In genomic region chr18:58947136-58947732, GRCh38 we compare ENCODE assay signal across 16 cellular contexts.
DNase-seq lines count a peak whose midpoint lies in the region; ATAC-seq and TF ChIP-seq lines count a peak whose summit lies in the region.
"Had no signal": no experiment of that assay in that cellular context is flagged by ENCODE, and none has a peak within 500 bp of the region (broad histone marks: within the 10 kb centered on the region; RNA-seq: fewer than 3 reads in every experiment).

No MANE protein-coding gene starts in this region.

- H3K9me3 ChIP-seq in CD8-positive, alpha-beta T cell (ENCODE audit: low read length) = no peaks in the 10 kb centered on the region
- H3K9me3 ChIP-seq: esophagus muscularis mucosa had no signal

- no peak overlapping the region for H3K27ac ChIP-seq in CD8-positive, alpha-beta T cell (ENCODE audit: low read depth, low read length)
- H3K27ac ChIP-seq: 22Rv1, coronary artery, esophagus muscularis mucosa, PC-9 had no signal

- POLR2A ChIA-PET in CD8-positive, alpha-beta T cell (lab: Charles Lee) = no interaction called here

- CTCF ChIA-PET in CD8-positive, alpha-beta T cell (lab: Charles Lee) = no interaction called here

- peak; percentile 60 to 83 for ATAC-seq in activated CD4-positive, CD25-positive, alpha-beta regulatory T cell treated with anti-CD3 and anti-CD28 coated beads, Interleukin-2, amount 50 U/mL, for 24 hours
- peak; percentile 48 for ATAC-seq in HG02759 (IDR thresholded peaks at IDR 0.05; ENCODE audit: unreplicated experiment)
- peak; percentile 84 for ATAC-seq in activated T-helper 17 cell treated with anti-CD3 and anti-CD28 coated beads, Interleukin-2, amount 50 U/mL, for 72 hours (replicated peaks)
- peak; percentile 56 for ATAC-seq in stimulated activated memory B cell treated with anti-CD40 and anti-IgM and Interleukin-4, amounts not matched to agents 10 μg/mL and 1 μg/mL and 100 μg/mL, for 72 hours
- ATAC-seq in CD8-positive, alpha-beta T cell = no peak

- no peaks in the 10 kb centered on the region for H3K36me3 ChIP-seq in CD8-positive, alpha-beta T cell (ENCODE audit: insufficient read depth, low read length)

- no peak for TF ChIP-seq CTCF in CD8-positive, alpha-beta T cell (IDR thresholded peaks at IDR 0.05)

- no peaks in the 10 kb centered on the region for H3K9me3 Mint-ChIP-seq in activated T-helper 17 cell treated with anti-CD3 and anti-CD28 coated beads, Interleukin-2, amount 50 U/mL, for 72 hours
- no peaks in the 10 kb centered on the region for H3K9me3 Mint-ChIP-seq in stimulated activated memory B cell treated with anti-CD40 and anti-IgM and Interleukin-4, amounts not matched to agents 10 μg/mL and 1 μg/mL and 100 μg/mL, for 72 hours
- no peaks in the 10 kb centered on the region for H3K9me3 Mint-ChIP-seq in CD8-positive, alpha-beta T cell

- no peak for DNase-seq in activated CD4-positive, CD25-positive, alpha-beta regulatory T cell (lab: John Stamatoyannopoulos, UW)
- no peak for DNase-seq in ureter (ENCODE audit: low spot score)
- DNase-seq in hippocampal formation (lab: John Stamatoyannopoulos, UW) = no peak
- DNase-seq in CD8-positive, alpha-beta T cell = no peak
- DNase-seq: hypothalamus, NCI-H1105, NCI-H446 treated with DMSO at 0.1 percent for 48 hours, PC-9 had no signal

- no peaks in the 10 kb centered on the region for H3K36me3 Mint-ChIP-seq in activated T-helper 17 cell treated with anti-CD3 and anti-CD28 coated beads, Interleukin-2, amount 50 U/mL, for 72 hours (ENCODE audit: low read depth)
- H3K36me3 Mint-ChIP-seq in stimulated activated memory B cell treated with anti-CD40 and anti-IgM and Interleukin-4, amounts not matched to agents 10 μg/mL and 1 μg/mL and 100 μg/mL, for 72 hours = peaks cover 36% of the 10 kb centered on the region
- no peaks in the 10 kb centered on the region for H3K36me3 Mint-ChIP-seq in CD8-positive, alpha-beta T cell

- no peaks in the 10 kb centered on the region for H3K4me1 ChIP-seq in CD8-positive, alpha-beta T cell (ENCODE audit: insufficient read depth, low read length)

- no peak overlapping the region for H3K4me3 ChIP-seq in CD8-positive, alpha-beta T cell (ENCODE audit: low read depth, low read length)
- H3K4me3 ChIP-seq: coronary artery, esophagus muscularis mucosa, lung, PC-9 had no signal

- peaks cover 6% of the 10 kb centered on the region for H3K27me3 Mint-ChIP-seq in activated T-helper 17 cell treated with anti-CD3 and anti-CD28 coated beads, Interleukin-2, amount 50 U/mL, for 72 hours
- no peaks in the 10 kb centered on the region for H3K27me3 Mint-ChIP-seq in stimulated activated memory B cell treated with anti-CD40 and anti-IgM and Interleukin-4, amounts not matched to agents 10 μg/mL and 1 μg/mL and 100 μg/mL, for 72 hours
- peaks cover 18% of the 10 kb centered on the region for H3K27me3 Mint-ChIP-seq in CD8-positive, alpha-beta T cell (ENCODE audit: low read depth)

- intact Hi-C loops in CD8-positive, alpha-beta T cell (cut with DNase I, micrococcal nuclease) = no loop called here

- no peak overlapping the region for H3K4me3 Mint-ChIP-seq in activated T-helper 17 cell treated with anti-CD3 and anti-CD28 coated beads, Interleukin-2, amount 50 U/mL, for 72 hours
- H3K4me3 Mint-ChIP-seq in stimulated activated memory B cell treated with anti-CD40 and anti-IgM and Interleukin-4, amounts not matched to agents 10 μg/mL and 1 μg/mL and 100 μg/mL, for 72 hours = peak overlapping the region; percentile 15
- no peak overlapping the region for H3K4me3 Mint-ChIP-seq in CD8-positive, alpha-beta T cell

- H3K27me3 ChIP-seq in CD8-positive, alpha-beta T cell (ENCODE audit: insufficient read depth, low read length) = no peaks in the 10 kb centered on the region
- H3K27me3 ChIP-seq: esophagus muscularis mucosa had no signal

- peak overlapping the region; percentile 59 for H3K27ac Mint-ChIP-seq in activated T-helper 17 cell treated with anti-CD3 and anti-CD28 coated beads, Interleukin-2, amount 50 U/mL, for 72 hours
- H3K27ac Mint-ChIP-seq in stimulated activated memory B cell treated with anti-CD40 and anti-IgM and Interleukin-4, amounts not matched to agents 10 μg/mL and 1 μg/mL and 100 μg/mL, for 72 hours = peak overlapping the region; percentile 95
- H3K27ac Mint-ChIP-seq in CD8-positive, alpha-beta T cell = no peak overlapping the region

- H3K4me1 Mint-ChIP-seq in activated T-helper 17 cell treated with anti-CD3 and anti-CD28 coated beads, Interleukin-2, amount 50 U/mL, for 72 hours = peaks cover 3% of the 10 kb centered on the region
- peaks cover 56% of the 10 kb centered on the region for H3K4me1 Mint-ChIP-seq in stimulated activated memory B cell treated with anti-CD40 and anti-IgM and Interleukin-4, amounts not matched to agents 10 μg/mL and 1 μg/mL and 100 μg/mL, for 72 hours
- H3K4me1 Mint-ChIP-seq in CD8-positive, alpha-beta T cell (ENCODE audit: low read depth) = no peaks in the 10 kb centered on the region
